In genomic region chr1:204359474-204360255, GRCh38 we compare ENCODE assay signal across 9 cellular contexts. TPM values are rescaled to one million over a fixed set of nuclear protein-coding genes. Genes with fewer than 3 reads are reported as not detected.
DNase-seq lines count a peak whose midpoint lies in the region; ATAC-seq and TF ChIP-seq lines count a peak whose summit lies in the region.
"Had no signal": no experiment of that assay in that cellular context is flagged by ENCODE, and none has a peak within 500 bp of the region (broad histone marks: within the 10 kb centered on the region; RNA-seq: fewer than 3 reads in every experiment).

A gene with protein sequence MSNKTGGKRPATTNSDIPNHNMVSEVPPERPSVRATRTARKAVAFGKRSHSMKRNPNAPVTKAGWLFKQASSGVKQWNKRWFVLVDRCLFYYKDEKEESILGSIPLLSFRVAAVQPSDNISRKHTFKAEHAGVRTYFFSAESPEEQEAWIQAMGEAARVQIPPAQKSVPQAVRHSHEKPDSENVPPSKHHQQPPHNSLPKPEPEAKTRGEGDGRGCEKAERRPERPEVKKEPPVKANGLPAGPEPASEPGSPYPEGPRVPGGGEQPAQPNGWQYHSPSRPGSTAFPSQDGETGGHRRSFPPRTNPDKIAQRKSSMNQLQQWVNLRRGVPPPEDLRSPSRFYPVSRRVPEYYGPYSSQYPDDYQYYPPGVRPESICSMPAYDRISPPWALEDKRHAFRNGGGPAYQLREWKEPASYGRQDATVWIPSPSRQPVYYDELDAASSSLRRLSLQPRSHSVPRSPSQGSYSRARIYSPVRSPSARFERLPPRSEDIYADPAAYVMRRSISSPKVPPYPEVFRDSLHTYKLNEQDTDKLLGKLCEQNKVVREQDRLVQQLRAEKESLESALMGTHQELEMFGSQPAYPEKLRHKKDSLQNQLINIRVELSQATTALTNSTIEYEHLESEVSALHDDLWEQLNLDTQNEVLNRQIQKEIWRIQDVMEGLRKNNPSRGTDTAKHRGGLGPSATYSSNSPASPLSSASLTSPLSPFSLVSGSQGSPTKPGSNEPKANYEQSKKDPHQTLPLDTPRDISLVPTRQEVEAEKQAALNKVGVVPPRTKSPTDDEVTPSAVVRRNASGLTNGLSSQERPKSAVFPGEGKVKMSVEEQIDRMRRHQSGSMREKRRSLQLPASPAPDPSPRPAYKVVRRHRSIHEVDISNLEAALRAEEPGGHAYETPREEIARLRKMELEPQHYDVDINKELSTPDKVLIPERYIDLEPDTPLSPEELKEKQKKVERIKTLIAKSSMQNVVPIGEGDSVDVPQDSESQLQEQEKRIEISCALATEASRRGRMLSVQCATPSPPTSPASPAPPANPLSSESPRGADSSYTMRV (minus strand): TSS chr1:204359929. CDS start chr1:204273727, 86,202 bp downstream.

- POLR2A ChIA-PET in Panc1 (lab: Charles Lee) = no interaction called here

- H3K4me3 ChIP-seq in Panc1 (ENCODE audit: low read depth in 2 of 2, low read length in 2 of 2) (no peak within 1 kb of the TSS), fibroblast of mammary gland (ENCODE audit: control insufficient read depth, low read depth, low read length) (no peak within 1 kb of the TSS), neuron (ENCODE audit: low read length) (peak within 1 kb of the TSS; percentile 42)

- CTCF ChIA-PET in Panc1 (lab: Charles Lee) = interaction anchor here (0.5 to 0.7 kb wide), 3 partner anchors 11 to 129 kb away, joined by 3 read pairs; no protein-coding TSS in a partner anchor

- peak; percentile 42; the same call in 1 of the 2 replicates for ATAC-seq in Panc1
- ATAC-seq in HG02798 (IDR thresholded peaks at IDR 0.05; ENCODE audit: poor library complexity, unreplicated experiment) = no peak

- no peaks in the 10 kb centered on the region for H3K9me3 ChIP-seq in Panc1 (ENCODE audit: control insufficient read depth, insufficient read depth, low read depth, low read length)
- no peaks in the 10 kb centered on the region for H3K9me3 ChIP-seq in neuron (ENCODE audit: low read length)

- peak; percentile 62 for DNase-seq in NCI-H1436 (lab: John Stamatoyannopoulos, UW)
- no peak for DNase-seq in NCI-H1436 treated with DMSO at 0.1 percent for 48 hours (lab: John Stamatoyannopoulos, UW)
- DNase-seq in Panc1 (ENCODE audit: low read depth, low spot score) = no peak
- peak; percentile 40 for DNase-seq in fibroblast of mammary gland (ENCODE audit: low read depth)
- DNase-seq in epidermal melanocyte (ENCODE audit: insufficient read length, low spot score) = no peak
- DNase-seq in GOT3 (lab: John Stamatoyannopoulos, UW) = no peak

- H2AFZ ChIP-seq in neuron (ENCODE audit: low read depth, low read length) = no peak within 1 kb of the TSS

- no peak within 1 kb of the TSS for H3K27ac ChIP-seq in Panc1 (ENCODE audit: low read length)
- H3K27ac ChIP-seq: 22Rv1 had no signal

- no peaks in the 10 kb centered on the region for H3K36me3 ChIP-seq in Panc1 (ENCODE audit: control insufficient read depth, insufficient read depth, low read length)
- H3K36me3 ChIP-seq in neuron (ENCODE audit: insufficient read depth, low read length) = no peaks in the 10 kb centered on the region

- TF ChIP-seq CTCF in Panc1 (IDR thresholded peaks at IDR 0.05) = no peak
- TF ChIP-seq CTCF in fibroblast of mammary gland (conservative IDR thresholded peaks at IDR 0.05; ENCODE audit: control insufficient read depth, insufficient read depth, low read depth, low read length) = peak; percentile 42

- in situ Hi-C loops in Panc1 (cut with HindIII; ENCODE audit: low pct_unique_long_range_greater_than_20kb, low sequenced_read_pairs) = no loop called here

- intact Hi-C loops in Panc1 (cut with micrococcal nuclease; ENCODE audit: unreplicated experiment) = loop anchor here (10.0 kb wide), 2 partner anchors 105 to 495 kb away; partner anchors contain the start of gene SNRPE

- H3K4me1 ChIP-seq in Panc1 (ENCODE audit: control insufficient read depth, insufficient read depth, low read length) = peaks cover 5% of the 10 kb centered on the region; the same call in 1 of the 2 replicates
- H3K4me1 ChIP-seq in neuron (ENCODE audit: insufficient read depth, low read length) = peaks cover 37% of the 10 kb centered on the region

- BruUV-seq in Panc1 (replicated peaks; lab: Mats Ljungman, UMichigan) = no TSS peak

- H3K27me3 ChIP-seq in Panc1 (ENCODE audit: control insufficient read depth, insufficient read depth, low read length) (no peaks in the 10 kb centered on the region), neuron (ENCODE audit: insufficient read depth, low read length) (peaks cover 2% of the 10 kb centered on the region)

RNA-seq across cellular contexts. Expression of the gene that starts here (rescaled TPM):
- 5.5 TPM for total RNA-seq in Panc1 (2021; ENCODE audit: unreplicated experiment)
- polyA plus RNA-seq in Panc1 (2012; ENCODE audit: insufficient read length) = 0.53 TPM

Comparison
In these comparisons a context has a peak if more than half of its experiments do, and no peak if none do; other contexts are left out.
1. DNase-seq: peak in NCI-H1436 (single experiment) and fibroblast of mammary gland (single experiment); none in NCI-H1436 treated with DMSO at 0.1 percent for 48 hours (single experiment), Panc1 (single experiment), epidermal melanocyte (single experiment) and GOT3 (single experiment).